Comparison of ENCODE assay signal across 8 cellular contexts in genomic region chr6:30942338-30943060, GRCh38. TPM values are rescaled to one million over a fixed set of nuclear protein-coding genes. Genes with fewer than 3 reads are reported as not detected.
DNase-seq lines count a peak whose midpoint lies in the region; ATAC-seq and TF ChIP-seq lines count a peak whose summit lies in the region.

No MANE protein-coding gene starts in this region.

- WGBS in neuronal stem cell (ENCODE audit: extremely low coverage in 2 of 2, insufficient read length in 2 of 2, insufficient replicate concordance in 1 of 2), 2 donors: no CpG with 5 or more reads among the region's 15 CpGs

- DNase-seq in ELR (ENCODE audit: low read depth): peak; percentile 96
- DNase-seq in Panc1 (ENCODE audit: low read depth, low spot score): peak; percentile 39
- DNase-seq in fibroblast of mammary gland (ENCODE audit: low read depth): peak; percentile 70
- peak; percentile 89 for DNase-seq in neuronal stem cell (ENCODE audit: low spot score)
- no peak for DNase-seq in GM10266 (ENCODE audit: extremely low spot score)
- DNase-seq in substantia nigra (lab: John Stamatoyannopoulos, UW): no peak

- H3K4ac ChIP-seq in neuronal stem cell (ENCODE audit: low read length): no peak overlapping the region

- TF ChIP-seq CTCF in Panc1 (IDR thresholded peaks at IDR 0.05) (no peak; the same call in 1 of the 2 replicates), fibroblast of mammary gland (conservative IDR thresholded peaks at IDR 0.05; ENCODE audit: control insufficient read depth, insufficient read depth, low read depth, low read length) (peak; percentile 61), GM10266 (IDR thresholded peaks at IDR 0.05; ENCODE audit: control insufficient read depth, insufficient read depth, low read depth, missing control alignments) (no peak)

- peaks cover 10% of the 10 kb centered on the region for H3K27me3 ChIP-seq in Panc1 (ENCODE audit: control insufficient read depth, insufficient read depth, low read length)
- peaks cover 0 to 25% (median 0%) of the 10 kb centered on the region in 3 experiments for H3K27me3 ChIP-seq in neuronal stem cell (ENCODE audit: control insufficient read depth in 3 of 3, insufficient read depth in 3 of 3, low read depth in 1 of 3, low read length in 3 of 3)

- H3K79me1 ChIP-seq in neuronal stem cell (ENCODE audit: low read depth, low read length): no peaks in the 10 kb centered on the region

- H3K23ac ChIP-seq in neuronal stem cell (ENCODE audit: low read depth, low read length, poor library complexity): no peak overlapping the region

- H3K4me3 ChIP-seq in Panc1 (ENCODE audit: low read depth in 2 of 2, low read length in 2 of 2) (no peak overlapping the region), fibroblast of mammary gland (ENCODE audit: control insufficient read depth, low read depth, low read length) (no peak overlapping the region), neuronal stem cell (ENCODE audit: low read length in 2 of 2) (no peak overlapping the region)

- no TSS peak for BruUV-seq in Panc1 (replicated peaks; lab: Mats Ljungman, UMichigan)

- H2BK15ac ChIP-seq in neuronal stem cell (ENCODE audit: low read length): peak overlapping the region; percentile 24

- ATAC-seq in Panc1 (peak; percentile 84), GM21529 (IDR thresholded peaks at IDR 0.05; ENCODE audit: unreplicated experiment) (no peak), GM18868 (IDR thresholded peaks at IDR 0.05; ENCODE audit: unreplicated experiment) (no peak)

- no peak overlapping the region for H3K9ac ChIP-seq in neuronal stem cell (ENCODE audit: low read depth, low read length, poor library complexity)

- H3K9me3 ChIP-seq in Panc1 (ENCODE audit: control insufficient read depth, insufficient read depth, low read depth, low read length) (no peaks in the 10 kb centered on the region), neuronal stem cell (replicated peaks in 1 of 2; ENCODE audit: control insufficient read depth in 2 of 2, insufficient read depth in 1 of 2, low read depth in 1 of 2, low read length in 2 of 2) (no peaks in the 10 kb centered on the region)

- peak overlapping the region; percentile 58 for H4K91ac ChIP-seq in neuronal stem cell (ENCODE audit: low read depth, low read length, poor library complexity)

- H2AK5ac ChIP-seq in neuronal stem cell (ENCODE audit: low read depth, low read length): peak overlapping the region; percentile 10

- POLR2A ChIA-PET in Panc1 (lab: Charles Lee): no interaction called here

- H2AFZ ChIP-seq in neuronal stem cell (ENCODE audit: low read length): peak overlapping the region; percentile 77

- in situ Hi-C loops in Panc1 (cut with HindIII; ENCODE audit: low pct_unique_long_range_greater_than_20kb, low sequenced_read_pairs): no loop called here

- peak overlapping the region; percentile 75 for H2BK12ac ChIP-seq in neuronal stem cell (ENCODE audit: low read length)

- intact Hi-C loops in Panc1 (cut with micrococcal nuclease; ENCODE audit: unreplicated experiment): no loop called here

- no peak overlapping the region for H3K4me2 ChIP-seq in neuronal stem cell (ENCODE audit: insufficient read depth, low read length, poor library complexity, severe bottlenecking)

- H4K8ac ChIP-seq in neuronal stem cell (ENCODE audit: low read depth, low read length): no peak overlapping the region

- no peak overlapping the region for H3K14ac ChIP-seq in neuronal stem cell (ENCODE audit: low read length)

- CTCF ChIA-PET in Panc1 (lab: Charles Lee): interaction anchor here (0.5 to 1.3 kb wide), 7 partner anchors 11 to 145 kb away, joined by 3 to 5 read pairs (median 4); partner anchors contain the start of gene SFTA2

- H3K4me1 ChIP-seq in Panc1 (ENCODE audit: control insufficient read depth, insufficient read depth, low read length) (peaks cover 8% of the 10 kb centered on the region; the same call in 1 of the 2 replicates), neuronal stem cell (ENCODE audit: control insufficient read depth in 2 of 2, insufficient read depth in 1 of 2, low read depth in 1 of 2, low read length in 2 of 2) (peaks cover 7 to 20% of the 10 kb centered on the region in 2 donors)

- H3K27ac ChIP-seq in Panc1 (ENCODE audit: low read length) (no peak overlapping the region), neuronal stem cell (replicated peaks; ENCODE audit: low read length) (peak overlapping the region; percentile 41), substantia nigra (ENCODE audit: low read depth, low read length, poor library complexity, severe bottlenecking) (no peak overlapping the region)

- peak overlapping the region; percentile 53 for H3K18ac ChIP-seq in neuronal stem cell (ENCODE audit: low read length)

- no peak overlapping the region for H2BK120ac ChIP-seq in neuronal stem cell (ENCODE audit: low read depth, low read length)

- peak overlapping the region; percentile 15 for H2BK5ac ChIP-seq in neuronal stem cell (ENCODE audit: low read length)

- H3K36me3 ChIP-seq in Panc1 (ENCODE audit: control insufficient read depth, insufficient read depth, low read length): no peaks in the 10 kb centered on the region
- no peaks in the 10 kb centered on the region for H3K36me3 ChIP-seq in neuronal stem cell (replicated peaks in 1 of 2; ENCODE audit: control insufficient read depth in 2 of 2, insufficient read depth in 2 of 2, low read length in 2 of 2)

RNA-seq across cellular contexts. Expression of gene MUCL3, which starts 1.7 kb away (rescaled TPM):
- not detected for total RNA-seq in Panc1 (2021; ENCODE audit: unreplicated experiment)
- polyA plus RNA-seq in Panc1 (2012; ENCODE audit: insufficient read length): not detected
- polyA plus RNA-seq in neuronal stem cell (2013, experiment 1 of 2): 0.29 TPM
- polyA plus RNA-seq in neuronal stem cell (2013, experiment 2 of 2): 0.24 TPM

RNA-seq across cellular contexts. Expression of gene SFTA2, which starts 10.5 kb away (rescaled TPM):
- total RNA-seq in Panc1 (2021; ENCODE audit: unreplicated experiment): not detected
- not detected for polyA plus RNA-seq in Panc1 (2012; ENCODE audit: insufficient read length)
- not detected for polyA plus RNA-seq in neuronal stem cell (2013, experiment 1 of 2)
- polyA plus RNA-seq in neuronal stem cell (2013, experiment 2 of 2): not detected

RNA-seq across cellular contexts. Expression of gene VARS2, which starts 28.5 kb away (rescaled TPM):
- 42.7 TPM for total RNA-seq in Panc1 (2021; ENCODE audit: unreplicated experiment)
- 32.4 TPM for polyA plus RNA-seq in Panc1 (2012; ENCODE audit: insufficient read length)
- 25.0 TPM for polyA plus RNA-seq in neuronal stem cell (2013, experiment 1 of 2)
- 24.8 TPM for polyA plus RNA-seq in neuronal stem cell (2013, experiment 2 of 2)

RNA-seq across cellular contexts. Expression of gene GTF2H4, which starts 34.5 kb away (rescaled TPM):
- total RNA-seq in Panc1 (2021; ENCODE audit: unreplicated experiment): 27.5 TPM
- polyA plus RNA-seq in Panc1 (2012; ENCODE audit: insufficient read length): 24.5 TPM
- polyA plus RNA-seq in neuronal stem cell (2013, experiment 1 of 2): 54.0 TPM
- polyA plus RNA-seq in neuronal stem cell (2013, experiment 2 of 2): 54.9 TPM

RNA-seq across cellular contexts. Expression of gene MUC21, which starts 41.0 kb away (rescaled TPM):
- total RNA-seq in Panc1 (2021; ENCODE audit: unreplicated experiment): not detected
- polyA plus RNA-seq in Panc1 (2012; ENCODE audit: insufficient read length): not detected
- polyA plus RNA-seq in neuronal stem cell (2013, experiment 1 of 2): not detected
- polyA plus RNA-seq in neuronal stem cell (2013, experiment 2 of 2): 0.01 TPM

Comparison
In these comparisons a context has a peak if more than half of its experiments do, and no peak if none do; other contexts are left out.
1. DNase-seq: peak in ELR (single experiment), Panc1 (single experiment), fibroblast of mammary gland (single experiment) and neuronal stem cell (single experiment); none in GM10266 (single experiment) and substantia nigra (0 of 49).